15 cellular contexts compared by ENCODE assay signal in the genomic region with DNA sequence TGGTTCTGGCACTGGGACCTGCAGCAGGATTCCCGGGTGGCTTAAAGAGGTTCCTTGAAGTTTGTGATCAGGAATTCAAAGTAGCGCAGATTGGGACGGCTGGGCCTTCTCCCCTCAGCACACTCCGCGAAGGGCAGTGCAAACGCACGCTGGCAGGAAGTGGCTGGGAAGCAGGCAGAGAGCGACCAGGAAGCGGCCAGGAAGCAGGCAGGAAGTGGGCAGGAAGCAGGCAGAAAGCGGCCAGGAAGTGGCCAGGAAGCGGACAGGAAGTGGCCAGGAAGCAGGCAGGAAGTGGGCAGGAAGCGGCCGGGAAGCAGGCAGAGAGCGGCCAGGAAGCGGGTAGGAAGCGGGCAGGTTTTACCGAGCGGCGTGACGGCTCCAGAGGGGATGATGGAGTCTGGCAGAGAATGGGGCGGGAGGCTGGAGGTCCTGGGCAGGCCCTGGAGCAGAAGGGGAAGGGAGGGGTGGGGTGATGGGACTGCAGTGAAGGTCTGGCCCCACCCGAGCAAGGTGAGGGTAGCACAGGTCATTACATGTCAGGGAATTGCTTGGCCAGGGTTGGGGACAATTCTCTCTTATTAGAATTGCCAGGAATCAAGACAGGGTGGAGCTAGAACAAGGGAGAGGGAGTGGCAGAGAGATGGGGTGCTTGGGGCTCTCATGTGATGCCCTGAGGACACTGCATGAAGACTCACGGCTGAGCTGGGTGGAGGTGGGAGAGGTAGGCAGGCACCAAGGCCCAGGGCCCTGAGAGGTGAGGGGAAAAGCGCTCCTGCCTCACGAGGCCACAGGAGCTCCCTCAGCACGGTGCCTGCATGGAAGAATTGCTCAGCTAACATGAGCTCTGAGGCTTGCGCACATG. TPM values are rescaled to one million over a fixed set of nuclear protein-coding genes. Genes with fewer than 3 reads are reported as not detected.
DNase-seq lines count a peak whose midpoint lies in the region; ATAC-seq and TF ChIP-seq lines count a peak whose summit lies in the region.
"Had no signal": no experiment of that assay in that cellular context is flagged by ENCODE, and none has a peak within 500 bp of the region (broad histone marks: within the 10 kb centered on the region; RNA-seq: fewer than 3 reads in every experiment).

No MANE protein-coding gene starts in this region.

- peak overlapping the region; percentile 63 for H3K27ac Mint-ChIP-seq in CD4-positive, alpha-beta T cell
- peak overlapping the region; percentile 15 to 88 (median 42) for H3K27ac Mint-ChIP-seq in naive B cell
- no peak overlapping the region for H3K27ac Mint-ChIP-seq in osteocyte (ENCODE audit: unreplicated experiment)
- H3K27ac Mint-ChIP-seq: activated B cell treated with CpG ODN at 0.5 μM for 24 hours, IgD-negative memory B cell had no signal

- H3K4me3 Mint-ChIP-seq in CD4-positive, alpha-beta T cell = peak overlapping the region; percentile 72
- H3K4me3 Mint-ChIP-seq in naive B cell = peak overlapping the region in 2 of 8 donors; percentile 3 to 32
- no peak overlapping the region for H3K4me3 Mint-ChIP-seq in osteocyte (ENCODE audit: unreplicated experiment)
- H3K4me3 Mint-ChIP-seq: activated B cell treated with CpG ODN at 0.5 μM for 24 hours had no signal

- CTCF ChIA-PET in CD4-positive, alpha-beta T cell (lab: Charles Lee) = interaction anchor here (0.7 kb wide), 1 partner anchor 22 kb away, joined by 8 read pairs; no protein-coding TSS in a partner anchor

- peaks cover 15% of the 10 kb centered on the region for H3K4me1 Mint-ChIP-seq in CD4-positive, alpha-beta T cell (ENCODE audit: low read depth)
- peaks cover 12 to 13% (median 12%) of the 10 kb centered on the region in 3 donors for H3K4me1 Mint-ChIP-seq in naive B cell
- H3K4me1 Mint-ChIP-seq in osteocyte (ENCODE audit: unreplicated experiment) = peaks cover 6% of the 10 kb centered on the region

- H3K27me3 ChIP-seq in CD4-positive, alpha-beta T cell (ENCODE audit: control insufficient read depth, insufficient read depth, low read length) = no peaks in the 10 kb centered on the region
- peaks cover 4% of the 10 kb centered on the region for H3K27me3 ChIP-seq in SJCRH30
- H3K27me3 ChIP-seq: right atrium auricular region, vagina had no signal

- H3K9me3 ChIP-seq in CD4-positive, alpha-beta T cell (ENCODE audit: control insufficient read depth, low read length) = no peaks in the 10 kb centered on the region
- H3K9me3 ChIP-seq in KOPT-K1 (ENCODE audit: insufficient read depth, low read length, poor library complexity, severe bottlenecking) (no peaks in the 10 kb centered on the region), SJCRH30 (replicated peaks) (no peaks in the 10 kb centered on the region)
- H3K9me3 ChIP-seq: right atrium auricular region, vagina had no signal

- DNase-seq in CD4-positive, alpha-beta T cell = peak in 1 of 10 experiments; percentile 24
- DNase-seq in activated effector memory CD4-positive, alpha-beta T cell treated with anti-CD3 and anti-CD28 coated beads, Interleukin-2, amount 50 U/mL, for 16 hours = peak; percentile 71
- DNase-seq in naive B cell (no peak), osteocyte (ENCODE audit: extremely low spot score, unreplicated experiment) (no peak), SJCRH30 (no peak)
- DNase-seq: activated B cell treated with CpG ODN at 0.5 μM for 24 hours; GM23248; NCI-H1105; stimulated activated CD4-positive, alpha-beta T cell treated with anti-CD3 and anti-CD28 coated beads, Interleukin-2, amount 100 ng/mL, for 24 hours had no signal

- H3K36me3 ChIP-seq in KOPT-K1 (ENCODE audit: insufficient read depth, low read length) (no peaks in the 10 kb centered on the region), SJCRH30 (no peaks in the 10 kb centered on the region)
- H3K36me3 ChIP-seq: right atrium auricular region, vagina had no signal

- peaks cover 10% of the 10 kb centered on the region for H3K4me1 ChIP-seq in SJCRH30
- H3K4me1 ChIP-seq: right atrium auricular region, vagina had no signal

- POLR2A ChIA-PET in CD4-positive, alpha-beta T cell (lab: Charles Lee) = interaction anchor here (1.4 kb wide), 1 partner anchor 82 kb away, joined by 3 read pairs; no protein-coding TSS in a partner anchor

- intact Hi-C loops in CD4-positive, alpha-beta T cell (cut with DNase I, micrococcal nuclease) = no loop called here

- H3K4me3 ChIP-seq in SJCRH30 = no peak overlapping the region
- H3K4me3 ChIP-seq: GM23248, right atrium auricular region, vagina had no signal

- no peaks in the 10 kb centered on the region for H3K36me3 Mint-ChIP-seq in CD4-positive, alpha-beta T cell (ENCODE audit: low read depth)
- H3K36me3 Mint-ChIP-seq in naive B cell (no peaks in the 10 kb centered on the region), osteocyte (ENCODE audit: unreplicated experiment) (no peaks in the 10 kb centered on the region)
- H3K36me3 Mint-ChIP-seq: IgD-negative memory B cell had no signal

- no peak for TF ChIP-seq CTCF in CD4-positive, alpha-beta T cell (IDR thresholded peaks at IDR 0.05)
- no peak for TF ChIP-seq CTCF in osteocyte (IDR thresholded peaks at IDR 0.05)

- H3K27ac ChIP-seq in CD4-positive, alpha-beta T cell (ENCODE audit: low read depth, low read length) = peak overlapping the region; percentile 49
- H3K27ac ChIP-seq in KOPT-K1 (ENCODE audit: low read depth, low read length, poor library complexity, severe bottlenecking) (peak overlapping the region; percentile 49), SJCRH30 (no peak overlapping the region)
- H3K27ac ChIP-seq: GM23248, right atrium auricular region, vagina had no signal

- H3K27me3 Mint-ChIP-seq in CD4-positive, alpha-beta T cell = no peaks in the 10 kb centered on the region
- H3K27me3 Mint-ChIP-seq in naive B cell = peaks cover 5 to 35% (median 24%) of the 10 kb centered on the region in 3 donors
- no peaks in the 10 kb centered on the region for H3K27me3 Mint-ChIP-seq in osteocyte (ENCODE audit: unreplicated experiment)

- ATAC-seq in CD4-positive, alpha-beta T cell (ENCODE audit: poor library complexity) = peak; percentile 56
- ATAC-seq in naive B cell (ENCODE audit: low read depth in 2 of 2) (no peak), GM19467 (IDR thresholded peaks at IDR 0.05; ENCODE audit: unreplicated experiment) (no peak), HG03378 (IDR thresholded peaks at IDR 0.05; ENCODE audit: unreplicated experiment) (no peak)

- no peaks in the 10 kb centered on the region for H3K9me3 Mint-ChIP-seq in CD4-positive, alpha-beta T cell
- peaks cover 0 to 4% (median 0%) of the 10 kb centered on the region in 7 donors for H3K9me3 Mint-ChIP-seq in naive B cell
- H3K9me3 Mint-ChIP-seq in osteocyte (ENCODE audit: unreplicated experiment) = no peaks in the 10 kb centered on the region
- H3K9me3 Mint-ChIP-seq: activated B cell treated with CpG ODN at 0.5 μM for 24 hours, IgD-negative memory B cell had no signal

RNA-seq across cellular contexts. Expression of a gene that starts 3.4 kb away (rescaled TPM):
- not detected for total RNA-seq in CD4-positive, alpha-beta T cell
- polyA plus RNA-seq in naive B cell (ENCODE audit: low read depth in 6 of 6) = not detected
- not detected in 2 replicates for total RNA-seq in osteocyte
- total RNA-seq in SJCRH30 (2014; rRNA removed; shearing (Covaris generic)) = 1.6 and 1.7 TPM in 2 replicates
- total RNA-seq: activated B cell treated with CpG ODN at 0.5 μM for 24 hours, GM23248, vagina had no signal
- polyA plus RNA-seq: GM23248, IgD-negative memory B cell had no signal

RNA-seq across cellular contexts. Expression of a gene that starts 40.7 kb away (rescaled TPM):
- 10 to 100 TPM; 54.7 to 55.9 TPM for total RNA-seq in CD4-positive, alpha-beta T cell
- polyA plus RNA-seq in naive B cell (ENCODE audit: low read depth in 6 of 6) = 10 to 100 TPM; 63.0 to 91.4 (median 73.5) TPM
- total RNA-seq in osteocyte = 92.5 and 94.1 TPM in 2 replicates
- 71.1 and 75.6 TPM in 2 replicates for total RNA-seq in SJCRH30 (2014; rRNA removed; shearing (Covaris generic))

RNA-seq across cellular contexts. Expression of a gene that starts 40.8 kb away (rescaled TPM):
- 1 to 10 TPM; 4.4 to 7.1 TPM for total RNA-seq in CD4-positive, alpha-beta T cell
- 1 to 10 TPM in 5 of 6 donors, not detected in 1; 1.5 to 3.2 (median 2.5) TPM for polyA plus RNA-seq in naive B cell (ENCODE audit: low read depth in 6 of 6)
- 15.8 and 18.3 TPM in 2 replicates for total RNA-seq in osteocyte
- 9.9 and 12.7 TPM in 2 replicates for total RNA-seq in SJCRH30 (2014; rRNA removed; shearing (Covaris generic))

RNA-seq across cellular contexts. Expression of a gene that starts 41.2 kb away (rescaled TPM):
- total RNA-seq in CD4-positive, alpha-beta T cell = 1 to 10 TPM; 1.0 to 1.3 TPM
- not detected for polyA plus RNA-seq in naive B cell (ENCODE audit: low read depth in 6 of 6)
- 19.7 and 23.6 TPM in 2 replicates for total RNA-seq in osteocyte
- total RNA-seq in SJCRH30 (2014; rRNA removed; shearing (Covaris generic)) = not detected in 2 replicates
- total RNA-seq: right atrium auricular region had no signal
- polyA plus RNA-seq: IgD-negative memory B cell had no signal

RNA-seq across cellular contexts. Expression of a gene that starts 56.3 kb away (rescaled TPM):
- 1,000 to 10,000 TPM; 4,971 to 5,051 TPM for total RNA-seq in CD4-positive, alpha-beta T cell
- polyA plus RNA-seq in naive B cell (ENCODE audit: low read depth in 6 of 6) = 1,000 to 10,000 TPM; 3,620 to 5,980 (median 5,028) TPM
- 1,759 and 1,785 TPM in 2 replicates for total RNA-seq in osteocyte
- 5,665 and 6,596 TPM in 2 replicates for total RNA-seq in SJCRH30 (2014; rRNA removed; shearing (Covaris generic))
